14 cellular contexts compared by ENCODE assay signal in genomic region chr12:52895726-52896189, GRCh38. TPM values are rescaled to one million over a fixed set of nuclear protein-coding genes. Genes with fewer than 3 reads are reported as not detected.
A peak's percentile ranks its signal among the peaks of the same experiment; 100 is the strongest.
DNase-seq lines count a peak whose midpoint lies in the region; ATAC-seq, FAIRE-seq and TF ChIP-seq lines count a peak whose summit lies in the region.
"Had no signal": no experiment of that assay in that cellular context is flagged by ENCODE, and none has a peak within 500 bp of the region (broad histone marks: within the 10 kb centered on the region; RNA-seq: fewer than 3 reads in every experiment).

No MANE protein-coding gene starts in this region.

- POLR2A ChIA-PET in A549 (lab: Yijun Ruan, JAX) (interaction anchor here (0.9 to 4.8 kb wide), 11 partner anchors 9 to 82 kb away, joined by 3 to 75 read pairs (median 6); partner anchors contain the start of genes KRT18 and KRT8), K562 (lab: Yijun Ruan, JAX) (interaction anchor here (0.6 to 3.7 kb wide), 9 partner anchors 10 to 589 kb away, joined by 3 to 20 read pairs (median 6); partner anchors contain the start of genes EIF4B and KRT8)

- H3K4me1 ChIP-seq in A549 (peaks cover 64% of the 10 kb centered on the region), K562 (replicated peaks in 1 of 2; ENCODE audit: control insufficient read depth in 2 of 2, insufficient read depth in 2 of 2, low read length in 2 of 2) (peaks cover 8 to 16% of the 10 kb centered on the region in 2 experiments), mucosa of stomach (ENCODE audit: control insufficient read depth, insufficient read depth, low read length) (peaks cover 56% of the 10 kb centered on the region)

- H3K79me2 ChIP-seq in K562 (ENCODE audit: control insufficient read depth, insufficient read depth, low read length), result 0 out of 3 replicates have a peak, but pooled peaks cover 3% of the 10 kb centered on the region

- H3K36me3 ChIP-seq in K562 (ENCODE audit: control insufficient read depth, insufficient read depth, low read length), result peaks cover 41% of the 10 kb centered on the region; the same call in 2 of the 3 replicates
- H3K36me3 ChIP-seq in mucosa of stomach (ENCODE audit: control insufficient read depth, insufficient read depth, low read length), result peaks cover 22% of the 10 kb centered on the region

- H3K4me3 ChIP-seq in A549 (0 out of 3 replicates have a peak overlapping the region, but pooled peaks have one; percentile 7), K562 (no peak overlapping the region), mucosa of stomach (ENCODE audit: low read length) (no peak overlapping the region)
- H3K4me3 ChIP-seq: lung had no signal

- peak; percentile 3; the same call in 1 of the 2 replicates for TF ChIP-seq POLR2A in A549 (IDR thresholded peaks at IDR 0.05; ENCODE audit: low read length)
- TF ChIP-seq POLR2A in K562 (conservative IDR thresholded peaks at IDR 0.05), result no peak

- peaks cover 36% of the 10 kb centered on the region for H3K4me1 Mint-ChIP-seq in Calu3 (ENCODE audit: low read depth, unreplicated experiment)
- no peaks in the 10 kb centered on the region for H3K4me1 Mint-ChIP-seq in activated T-cell treated with anti-CD3 and anti-CD28 coated beads, Interleukin-2, amount 50 U/mL, for 24 hours (ENCODE audit: low read depth)
- H3K4me1 Mint-ChIP-seq: stimulated activated naive B cell treated with anti-CD40 and anti-IgM and Interleukin-4, amounts not matched to agents 10 μg/mL and 1 μg/mL and 100 μg/mL, for 72 hours had no signal

- H2AFZ ChIP-seq in K562 (ENCODE audit: low read depth, low read length), result no peak overlapping the region

- H3K9me1 ChIP-seq in K562 (ENCODE audit: control insufficient read depth, insufficient read depth, low read length), result peaks cover 3% of the 10 kb centered on the region

- BruUV-seq in Calu3 (replicated peaks; lab: Mats Ljungman, UMichigan), result no TSS peak
- no TSS peak for BruUV-seq in K562 (replicated peaks; lab: Mats Ljungman, UMichigan)

- H3K9me3 ChIP-seq in A549 (no peaks in the 10 kb centered on the region), K562 (replicated peaks; ENCODE audit: control insufficient read depth, insufficient read depth, low read depth, low read length) (no peaks in the 10 kb centered on the region), mucosa of stomach (ENCODE audit: control insufficient read depth, low read length) (no peaks in the 10 kb centered on the region)

- TF ChIP-seq EP300 in A549 (IDR thresholded peaks at IDR 0.05) (no peak), K562 (IDR thresholded peaks at IDR 0.05; ENCODE audit: low read length) (no peak)

- 8% methylated on average over 2 of the region's 2 CpGs for WGBS in A549 (ENCODE audit: missing lambda C conversion rate)
- WGBS in K562 (ENCODE audit: insufficient coverage, low coverage, missing lambda C conversion rate), result 47% methylated on average over 2 of the region's 2 CpGs

- TF ChIP-seq RAD21 in A549 (conservative IDR thresholded peaks at IDR 0.05 in 1 of 2, IDR thresholded peaks at IDR 0.05 in 1 of 2), result no peak
- no peak for TF ChIP-seq RAD21 in K562 (CRISPR knock-in tag; conservative IDR thresholded peaks at IDR 0.05 in 1 of 2, IDR thresholded peaks at IDR 0.05 in 1 of 2)

- FAIRE-seq in A549 (lab: Jason Lieb, UNC), result no peak
- FAIRE-seq in K562 (lab: Jason Lieb, UNC), result no peak

- no peaks in the 10 kb centered on the region for H3K27me3 Mint-ChIP-seq in Calu3 (ENCODE audit: unreplicated experiment)
- peaks cover 5% of the 10 kb centered on the region for H3K27me3 Mint-ChIP-seq in activated T-cell treated with anti-CD3 and anti-CD28 coated beads, Interleukin-2, amount 50 U/mL, for 24 hours

- H3K9me3 Mint-ChIP-seq in Calu3 (ENCODE audit: low read depth, unreplicated experiment), result no peaks in the 10 kb centered on the region
- H3K9me3 Mint-ChIP-seq in activated T-cell treated with anti-CD3 and anti-CD28 coated beads, Interleukin-2, amount 50 U/mL, for 24 hours, result no peaks in the 10 kb centered on the region

- H3K27me3 ChIP-seq in K562 (ENCODE audit: control insufficient read depth in 2 of 2, insufficient read depth in 2 of 2, low read length in 2 of 2) (no peaks in the 10 kb centered on the region), mucosa of stomach (ENCODE audit: control insufficient read depth, insufficient read depth, low read length) (peaks cover 2% of the 10 kb centered on the region)

- no peak for TF ChIP-seq CTCF in A549 (IDR thresholded peaks at IDR 0.05)
- TF ChIP-seq CTCF in Calu3 (IDR thresholded peaks at IDR 0.05; ENCODE audit: unreplicated experiment), result no peak
- TF ChIP-seq CTCF in K562 (IDR thresholded peaks at IDR 0.05 in 2 of 3, conservative IDR thresholded peaks at IDR 0.05 in 1 of 3; ENCODE audit: insufficient read depth in 2 of 3, low read depth in 1 of 3, low read length in 3 of 3), result no peak

- peak overlapping the region; percentile 58 for H3K4me3 Mint-ChIP-seq in Calu3 (ENCODE audit: low read depth, unreplicated experiment)
- no peak overlapping the region for H3K4me3 Mint-ChIP-seq in activated T-cell treated with anti-CD3 and anti-CD28 coated beads, Interleukin-2, amount 50 U/mL, for 24 hours
- H3K4me3 Mint-ChIP-seq: stimulated activated naive B cell treated with anti-CD40 and anti-IgM and Interleukin-4, amounts not matched to agents 10 μg/mL and 1 μg/mL and 100 μg/mL, for 72 hours had no signal

- peaks cover 73% of the 10 kb centered on the region for H3K36me3 Mint-ChIP-seq in Calu3 (ENCODE audit: insufficient read depth, unreplicated experiment)
- H3K36me3 Mint-ChIP-seq in activated T-cell treated with anti-CD3 and anti-CD28 coated beads, Interleukin-2, amount 50 U/mL, for 24 hours (ENCODE audit: low read depth), result no peaks in the 10 kb centered on the region
- H3K36me3 Mint-ChIP-seq: stimulated activated naive B cell treated with anti-CD40 and anti-IgM and Interleukin-4, amounts not matched to agents 10 μg/mL and 1 μg/mL and 100 μg/mL, for 72 hours had no signal

- H3K9ac ChIP-seq in K562 (ENCODE audit: insufficient read depth in 1 of 2, low read depth in 2 of 2, low read length in 2 of 2), result peak overlapping the region in 1 of 2 experiments; percentile 53; a peak in 2 of 4 replicates
- H3K9ac ChIP-seq in mucosa of stomach (ENCODE audit: low read length), result peak overlapping the region; percentile 42

- CTCF ChIA-PET in A549 (lab: Yijun Ruan, JAX) (interaction anchor here (0.9 to 20.5 kb wide), 14 partner anchors 11 to 91 kb away, joined by 3 to 440 read pairs (median 5); partner anchors contain the start of genes KRT18 and KRT8), Calu3 (lab: Charles Lee) (interaction anchor here (0.8 to 2.5 kb wide), 2 partner anchors 11 to 31 kb away, joined by 4 to 16 read pairs; no protein-coding TSS in a partner anchor), K562 (lab: Yijun Ruan, JAX; ENCODE audit: low intra/inter-chr PET ratio) (no interaction called here)

- peak overlapping the region; percentile 78 to 91 for H3K27ac ChIP-seq in A549
- no peak overlapping the region for H3K27ac ChIP-seq in K562 (ENCODE audit: extremely low read depth, low read depth, low read length)
- H3K27ac ChIP-seq: C4-2B had no signal

- ATAC-seq in A549 (peak; percentile 56 to 75), K562 (peak; percentile 59)
- ATAC-seq: stimulated activated naive B cell treated with anti-CD40 and anti-IgM and Interleukin-4, amounts not matched to agents 10 μg/mL and 1 μg/mL and 100 μg/mL, for 72 hours had no signal

- intact Hi-C loops in Calu3 (cut with micrococcal nuclease; ENCODE audit: unreplicated experiment) (loop anchor here (5.0 kb wide), 1 partner anchor 77 kb away; no protein-coding TSS in a partner anchor), K562 (cut with micrococcal nuclease) (loop anchor here (2.0 kb wide), 1 partner anchor 77 kb away; no protein-coding TSS in a partner anchor)

- in situ Hi-C loops in K562 (cut with MboI), result no loop called here

- H3K4me2 ChIP-seq in A549 (peak overlapping the region; percentile 93), K562 (ENCODE audit: insufficient read depth, low read length) (no peak overlapping the region)

- H3K27ac Mint-ChIP-seq in Calu3 (ENCODE audit: unreplicated experiment), result peak overlapping the region; percentile 90
- no peak overlapping the region for H3K27ac Mint-ChIP-seq in activated T-cell treated with anti-CD3 and anti-CD28 coated beads, Interleukin-2, amount 50 U/mL, for 24 hours
- H3K27ac Mint-ChIP-seq: stimulated activated naive B cell treated with anti-CD40 and anti-IgM and Interleukin-4, amounts not matched to agents 10 μg/mL and 1 μg/mL and 100 μg/mL, for 72 hours had no signal

- DNase-seq in A549 (ENCODE audit: low read depth in 1 of 2, low spot score in 1 of 2) (peak in 1 of 2 experiments; percentile 90), Calu3 (peak; percentile 60), K562 (ENCODE audit: extremely low read depth in 1 of 4, low spot score in 3 of 4) (no peak), NK-92 (lab: John Stamatoyannopoulos, UW; ENCODE audit: unreplicated experiment) (no peak), activated T-cell treated with anti-CD3 and anti-CD28 coated beads for 4 hours (no peak)
- DNase-seq in activated T-cell treated with anti-CD3 and anti-CD28 coated beads, Interleukin-2, amount 50 U/mL, for 24 hours, result no peak
- DNase-seq: activated naive CD4-positive, alpha-beta T cell treated with anti-CD3 and anti-CD28 coated beads, Interleukin-2, amount 50 U/mL, for 16 hours; stimulated activated CD4-positive, alpha-beta T cell treated with anti-CD3 and anti-CD28 coated beads, Interleukin-2, amount 100 ng/mL, for 24 hours; stimulated activated naive B cell treated with anti-CD40 and anti-IgM and Interleukin-4, amounts not matched to agents 10 μg/mL and 1 μg/mL and 100 μg/mL, for 72 hours had no signal

- peaks cover 6% of the 10 kb centered on the region; the same call in 1 of the 2 replicates for H4K20me1 ChIP-seq in K562 (replicated peaks; ENCODE audit: control insufficient read depth, insufficient read depth, low read length)

RNA-seq across cellular contexts. Expression of gene KRT8, which starts 9.1 kb away (rescaled TPM):
- polyA plus RNA-seq in A549 (2011; rRNA removed) (1,385 and 2,250 TPM in 2 replicates), A549 (2017; fragmentation: RNase III; extraction: RNeasy Plus Mini Kit Qiagen cat#74134 plus additional on column Dnase treatment) (3,173 to 3,781 TPM (median 3,633 TPM) in 3 replicates), K562 (2011; rRNA removed) (616 and 661 TPM in 2 replicates), K562 (2014; fragmentation: Illumina TruSeq; extraction: Trizol) (260 and 315 TPM in 2 replicates), K562 (2014; fragmentation: Nextera tagmentation; extraction: Ambion mirVana) (10 to 100 TPM; 41.5 to 49.8 TPM), K562 (2014; rRNA removed) (388 and 435 TPM in 2 replicates)
- polyA plus RNA-seq in A549 (2012; cell fraction: cytosol; rRNA removed), result 2,547 and 2,774 TPM in 2 replicates
- 3,370 and 4,681 TPM in 2 replicates for polyA plus RNA-seq in A549 (2012; cell fraction: nucleus; rRNA removed)
- polyA minus RNA-seq in A549 (2011; rRNA and poly(A)+ RNA removed), result 2,077 and 2,477 TPM in 2 replicates
- total RNA-seq in Calu3 (2022) (2,474 and 2,821 TPM in 2 replicates), K562 (2014; rRNA removed) (262 and 326 TPM in 2 replicates), K562 (2014; rRNA removed; fragmentation: Illumina TruSeq; extraction: Trizol) (157 and 159 TPM in 2 replicates), K562 (2015; rRNA removed; fragmentation: Illumina TruSeq; extraction: Trizol) (193 and 197 TPM in 2 replicates), K562 (2021) (364 and 392 TPM in 2 replicates)
- 132 and 303 TPM in 2 replicates for total RNA-seq in K562 (2011; cell fraction: chromatin; rRNA removed; ENCODE audit: low replicate concordance)
- total RNA-seq in K562 (2011; cell fraction: nucleolus; rRNA removed), result 225 and 301 TPM in 2 replicates
- 196 and 242 TPM in 2 replicates for total RNA-seq in K562 (2011; cell fraction: nucleoplasm; rRNA removed)
- polyA plus RNA-seq in K562 (2011; cell fraction: cytosol; rRNA removed), result 730 and 1,428 TPM in 2 replicates
- 253 and 293 TPM in 2 replicates for polyA plus RNA-seq in K562 (2011; cell fraction: nucleus; rRNA removed)
- 420 and 432 TPM in 2 replicates for polyA plus RNA-seq in K562 (2012)
- 930 and 1,077 TPM in 2 replicates for polyA minus RNA-seq in K562 (2011; rRNA and poly(A)+ RNA removed)
- polyA minus RNA-seq in K562 (2011; cell fraction: cytosol; rRNA and poly(A)+ RNA removed), result 578 and 629 TPM in 2 replicates
- polyA minus RNA-seq in K562 (2011; cell fraction: nucleus; rRNA and poly(A)+ RNA removed), result 134 and 183 TPM in 2 replicates

RNA-seq across cellular contexts. Expression of gene KRT78, which starts 47.0 kb away (rescaled TPM):
- polyA plus RNA-seq in A549 (2011; rRNA removed) (0.09 TPM in 1 of 2 replicates, not detected in the other), A549 (2017; fragmentation: RNase III; extraction: RNeasy Plus Mini Kit Qiagen cat#74134 plus additional on column Dnase treatment) (0.12 TPM in 2 of 3 replicates, not detected in the other), K562 (2011; rRNA removed) (0.08 TPM in 1 of 2 replicates, not detected in the other), K562 (2014; fragmentation: Illumina TruSeq; extraction: Trizol) (not detected in 2 replicates), K562 (2014; fragmentation: Nextera tagmentation; extraction: Ambion mirVana) (not detected), K562 (2014; rRNA removed) (not detected in 2 replicates)
- 0.03 TPM in 2 replicates for polyA plus RNA-seq in A549 (2012; cell fraction: cytosol; rRNA removed)
- polyA plus RNA-seq in A549 (2012; cell fraction: nucleus; rRNA removed), result 0.20 and 0.29 TPM in 2 replicates
- 0.17 TPM in 1 of 2 replicates, not detected in the other for polyA minus RNA-seq in A549 (2011; rRNA and poly(A)+ RNA removed)
- total RNA-seq in Calu3 (2022) (0.59 and 0.69 TPM in 2 replicates), K562 (2014; rRNA removed) (not detected in 2 replicates), K562 (2014; rRNA removed; fragmentation: Illumina TruSeq; extraction: Trizol) (not detected in 2 replicates), K562 (2015; rRNA removed; fragmentation: Illumina TruSeq; extraction: Trizol) (not detected in 2 replicates), K562 (2021) (not detected in 2 replicates)
- not detected in 2 replicates for total RNA-seq in K562 (2011; cell fraction: chromatin; rRNA removed; ENCODE audit: low replicate concordance)
- not detected in 2 replicates for total RNA-seq in K562 (2011; cell fraction: nucleolus; rRNA removed)
- not detected in 2 replicates for total RNA-seq in K562 (2011; cell fraction: nucleoplasm; rRNA removed)
- not detected in 2 replicates for polyA plus RNA-seq in K562 (2011; cell fraction: cytosol; rRNA removed)
- polyA plus RNA-seq in K562 (2011; cell fraction: nucleus; rRNA removed), result not detected in 2 replicates
- polyA plus RNA-seq in K562 (2012), result not detected in 2 replicates
- polyA minus RNA-seq in K562 (2011; rRNA and poly(A)+ RNA removed), result not detected in 2 replicates
- not detected in 2 replicates for polyA minus RNA-seq in K562 (2011; cell fraction: cytosol; rRNA and poly(A)+ RNA removed)
- polyA minus RNA-seq in K562 (2011; cell fraction: nucleus; rRNA and poly(A)+ RNA removed), result not detected in 2 replicates
- total RNA-seq: epithelial cell of proximal tubule, lung, posterior vena cava had no signal

RNA-seq across cellular contexts. Expression of gene KRT18, which starts 53.2 kb away (rescaled TPM):
- 2,476 and 2,635 TPM in 2 replicates for polyA plus RNA-seq in A549 (2011; rRNA removed)
- 2,127 and 2,527 TPM in 2 replicates for polyA plus RNA-seq in A549 (2012; cell fraction: cytosol; rRNA removed)
- 3,075 and 3,600 TPM in 2 replicates for polyA plus RNA-seq in A549 (2012; cell fraction: nucleus; rRNA removed)
- polyA plus RNA-seq in A549 (2017; fragmentation: RNase III; extraction: RNeasy Plus Mini Kit Qiagen cat#74134 plus additional on column Dnase treatment), result 2,534 to 2,941 TPM (median 2,752 TPM) in 3 replicates
- polyA minus RNA-seq in A549 (2011; rRNA and poly(A)+ RNA removed), result 2,971 and 3,475 TPM in 2 replicates
- 1,777 and 1,816 TPM in 2 replicates for total RNA-seq in Calu3 (2022)
- total RNA-seq in K562 (2011; cell fraction: chromatin; rRNA removed; ENCODE audit: low replicate concordance), result 104 and 217 TPM in 2 replicates
- total RNA-seq in K562 (2011; cell fraction: nucleolus; rRNA removed), result 123 and 155 TPM in 2 replicates
- total RNA-seq in K562 (2011; cell fraction: nucleoplasm; rRNA removed), result 141 and 184 TPM in 2 replicates
- 486 and 561 TPM in 2 replicates for total RNA-seq in K562 (2014; rRNA removed)
- total RNA-seq in K562 (2014; rRNA removed; fragmentation: Illumina TruSeq; extraction: Trizol), result 206 and 246 TPM in 2 replicates
- total RNA-seq in K562 (2015; rRNA removed; fragmentation: Illumina TruSeq; extraction: Trizol), result 279 and 281 TPM in 2 replicates
- total RNA-seq in K562 (2021), result 332 and 346 TPM in 2 replicates
- 349 and 358 TPM in 2 replicates for polyA plus RNA-seq in K562 (2011; rRNA removed)
- polyA plus RNA-seq in K562 (2011; cell fraction: cytosol; rRNA removed), result 448 and 603 TPM in 2 replicates
- 384 and 542 TPM in 2 replicates for polyA plus RNA-seq in K562 (2011; cell fraction: nucleus; rRNA removed)
- 369 and 519 TPM in 2 replicates for polyA plus RNA-seq in K562 (2012)
- 323 and 346 TPM in 2 replicates for polyA plus RNA-seq in K562 (2014; fragmentation: Illumina TruSeq; extraction: Trizol)
- polyA plus RNA-seq in K562 (2014; fragmentation: Nextera tagmentation; extraction: Ambion mirVana), result 10 to 100 TPM; 26.3 to 34.2 TPM
- polyA plus RNA-seq in K562 (2014; rRNA removed), result 231 and 235 TPM in 2 replicates
- 306 and 320 TPM in 2 replicates for polyA minus RNA-seq in K562 (2011; rRNA and poly(A)+ RNA removed)
- 439 and 476 TPM in 2 replicates for polyA minus RNA-seq in K562 (2011; cell fraction: cytosol; rRNA and poly(A)+ RNA removed)
- 86.2 and 137 TPM in 2 replicates for polyA minus RNA-seq in K562 (2011; cell fraction: nucleus; rRNA and poly(A)+ RNA removed)

Comparison
In these comparisons a context has a peak if more than half of its experiments do, and no peak if none do; other contexts are left out.
1. Of the 35 proteins assayed by ChIP-seq in both K562 and A549: peak only in K562: none; only in A549: E2F6, HMGXB4 and POLR2A; in both: none; in neither: 31; mixed calls (peak in some experiments, not most) for 1.